ENCODE assay signal across 16 cellular contexts in the genomic region with DNA sequence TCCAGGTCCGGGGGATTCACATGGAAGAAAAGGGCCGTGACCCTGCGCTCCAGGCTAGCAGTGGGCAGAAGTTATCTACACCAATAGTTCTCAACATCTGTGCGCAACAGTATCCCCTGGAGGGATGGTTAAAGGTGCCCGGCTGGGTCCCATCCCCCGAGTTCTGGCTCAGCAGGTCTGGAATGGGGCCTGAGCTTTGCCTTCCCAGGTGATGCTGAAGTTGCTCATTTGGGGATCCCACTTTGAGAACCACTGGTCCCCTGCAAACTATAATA. TPM values are rescaled to one million over a fixed set of nuclear protein-coding genes. Genes with fewer than 3 reads are reported as not detected.
DNase-seq lines count a peak whose midpoint lies in the region; ATAC-seq, FAIRE-seq and TF ChIP-seq lines count a peak whose summit lies in the region.
"Had no signal": no experiment of that assay in that cellular context is flagged by ENCODE, and none has a peak within 500 bp of the region (broad histone marks: within the 10 kb centered on the region; RNA-seq: fewer than 3 reads in every experiment).

No MANE protein-coding gene starts in this region.

- H2BK120ac ChIP-seq in mesendoderm (ENCODE audit: low read depth, low read length): no peak overlapping the region

- FAIRE-seq in HepG2 (lab: Jason Lieb, UNC): no peak
- FAIRE-seq in urothelium cell line (lab: Jason Lieb, UNC): no peak
- FAIRE-seq: islet of Langerhans had no signal

- TF ChIP-seq CTCF in HepG2 (CRISPR knock-in tag; IDR thresholded peaks at IDR 0.05): no peak
- no peak for TF ChIP-seq CTCF in right lobe of liver (IDR thresholded peaks at IDR 0.05)
- no peak for TF ChIP-seq CTCF in activated CD8-positive, alpha-beta T cell treated with anti-CD3 and anti-CD28 coated beads for 36 hours (IDR thresholded peaks at IDR 0.05)
- TF ChIP-seq CTCF in uterus (IDR thresholded peaks at IDR 0.05): no peak

- POLR2A ChIA-PET in HepG2 (lab: Yijun Ruan, JAX): no interaction called here
- POLR2A ChIA-PET in activated CD8-positive, alpha-beta T cell treated with anti-CD3 and anti-CD28 coated beads for 36 hours (lab: Charles Lee): interaction anchor here (0.9 to 1.4 kb wide), 4 partner anchors 9 to 28 kb away, joined by 4 to 5 read pairs (median 4); no protein-coding TSS in a partner anchor

- CTCF ChIA-PET in HepG2 (lab: Yijun Ruan, JAX; ENCODE audit: low intra/inter-chr PET ratio, low total read pairs): no interaction called here
- CTCF ChIA-PET in activated CD8-positive, alpha-beta T cell treated with anti-CD3 and anti-CD28 coated beads for 36 hours (lab: Charles Lee): interaction anchor here (1.5 to 3.1 kb wide), 6 partner anchors 12 to 65 kb away, joined by 7 to 24 read pairs (median 14); no protein-coding TSS in a partner anchor

- H3K23ac ChIP-seq in mesendoderm (ENCODE audit: low read length): no peak overlapping the region

- no peaks in the 10 kb centered on the region for H3K36me3 ChIP-seq in HepG2 (replicated peaks in 1 of 2; ENCODE audit: control insufficient read depth in 1 of 2, insufficient read depth in 2 of 2, low read length in 2 of 2)
- peaks cover 0 to 4% (median 0%) of the 10 kb centered on the region in 4 donors for H3K36me3 ChIP-seq in right lobe of liver
- no peaks in the 10 kb centered on the region for H3K36me3 ChIP-seq in mesendoderm (ENCODE audit: control insufficient read depth, insufficient read depth, low read length)
- H3K36me3 ChIP-seq in uterus: no peaks in the 10 kb centered on the region
- H3K36me3 ChIP-seq: colonic mucosa had no signal

- H3K56ac ChIP-seq in mesendoderm (ENCODE audit: low read length): peak overlapping the region; percentile 56

- H3K36me3 Mint-ChIP-seq in activated CD8-positive, alpha-beta T cell treated with anti-CD3 and anti-CD28 coated beads for 36 hours (ENCODE audit: low read depth): peaks cover 66% of the 10 kb centered on the region
- H3K36me3 Mint-ChIP-seq in stimulated activated memory B cell treated with anti-CD40 and anti-IgM and Interleukin-4, amounts not matched to agents 10 μg/mL and 1 μg/mL and 100 μg/mL, for 72 hours: peaks cover 40% of the 10 kb centered on the region

- ATAC-seq in HepG2 (no peak), right lobe of liver (no peak), HG02970 (IDR thresholded peaks at IDR 0.05; ENCODE audit: low FRiP score, unreplicated experiment) (no peak)
- no peak for ATAC-seq in activated CD8-positive, alpha-beta T cell treated with anti-CD3 and anti-CD28 coated beads for 36 hours
- no peak for ATAC-seq in stimulated activated memory B cell treated with anti-CD40 and anti-IgM and Interleukin-4, amounts not matched to agents 10 μg/mL and 1 μg/mL and 100 μg/mL, for 72 hours

- H3K27ac ChIP-seq in HepG2 (ENCODE audit: extremely low read length, insufficient read depth, low read length) (no peak overlapping the region), right lobe of liver (no peak overlapping the region), mesendoderm (ENCODE audit: low read depth, low read length) (no peak overlapping the region), uterus (peak overlapping the region; percentile 56 to 88)
- H3K27ac ChIP-seq: colonic mucosa had no signal

- no peak overlapping the region for H2AK5ac ChIP-seq in mesendoderm (ENCODE audit: low read length)

- no peak overlapping the region for H2AFZ ChIP-seq in HepG2 (ENCODE audit: low read length)

- peak overlapping the region; percentile 69 for H3K27ac Mint-ChIP-seq in activated CD8-positive, alpha-beta T cell treated with anti-CD3 and anti-CD28 coated beads for 36 hours
- H3K27ac Mint-ChIP-seq in stimulated activated memory B cell treated with anti-CD40 and anti-IgM and Interleukin-4, amounts not matched to agents 10 μg/mL and 1 μg/mL and 100 μg/mL, for 72 hours: no peak overlapping the region
- H3K27ac Mint-ChIP-seq: CD14-positive monocyte had no signal

- no peak overlapping the region for H2BK5ac ChIP-seq in mesendoderm (ENCODE audit: low read length)

- no peaks in the 10 kb centered on the region for H3K79me2 ChIP-seq in HepG2 (ENCODE audit: insufficient read depth, low read length)
- no peaks in the 10 kb centered on the region for H3K79me2 ChIP-seq in mesendoderm (ENCODE audit: control insufficient read depth, insufficient read depth, low read length)

- H3K4me3 ChIP-seq in HepG2 (replicated peaks in 1 of 3; ENCODE audit: insufficient read depth in 1 of 3, low read depth in 2 of 3, low read length in 3 of 3) (peak overlapping the region in 1 of 3 experiments; percentile 30; a peak in 1 of 6 replicates), right lobe of liver (no peak overlapping the region), mesendoderm (ENCODE audit: low read length) (no peak overlapping the region), uterus (no peak overlapping the region)
- H3K4me3 ChIP-seq: colonic mucosa had no signal

- TF ChIP-seq EP300 in HepG2 (IDR thresholded peaks at IDR 0.05; ENCODE audit: low read depth in 2 of 2, low read length in 2 of 2): no peak
- no peak for TF ChIP-seq EP300 in HepG2 (CRISPR knock-in tag; IDR thresholded peaks at IDR 0.05; ENCODE audit: borderline replicate concordance)

- intact Hi-C loops in HepG2 (cut with micrococcal nuclease; ENCODE audit: unreplicated experiment): no loop called here
- intact Hi-C loops in right lobe of liver (cut with DNase I): no loop called here
- intact Hi-C loops in activated CD8-positive, alpha-beta T cell treated with anti-CD3 and anti-CD28 coated beads for 36 hours (cut with micrococcal nuclease): loop anchor here (5.0 kb wide), 1 partner anchor 33 kb away; no protein-coding TSS in a partner anchor
- intact Hi-C loops in uterus (cut with DNase I; ENCODE audit: low total_unique reads): no loop called here

- H3K27me3 ChIP-seq in HepG2 (ENCODE audit: control insufficient read depth in 1 of 2, insufficient read depth in 2 of 2, low read length in 2 of 2) (no peaks in the 10 kb centered on the region), right lobe of liver (no peaks in the 10 kb centered on the region), mesendoderm (ENCODE audit: insufficient read depth, low read length, poor library complexity) (no peaks in the 10 kb centered on the region), uterus (no peaks in the 10 kb centered on the region)
- H3K27me3 ChIP-seq: colonic mucosa had no signal

- no peaks in the 10 kb centered on the region for H4K20me1 ChIP-seq in HepG2 (ENCODE audit: insufficient read depth, low read length)

- BruUV-seq in HepG2 (replicated peaks; lab: Mats Ljungman, UMichigan): no TSS peak

- peak overlapping the region; percentile 31 for H3K4me3 Mint-ChIP-seq in activated CD8-positive, alpha-beta T cell treated with anti-CD3 and anti-CD28 coated beads for 36 hours
- H3K4me3 Mint-ChIP-seq in stimulated activated memory B cell treated with anti-CD40 and anti-IgM and Interleukin-4, amounts not matched to agents 10 μg/mL and 1 μg/mL and 100 μg/mL, for 72 hours: no peak overlapping the region
- H3K4me3 Mint-ChIP-seq: CD14-positive monocyte had no signal

- H3K27me3 Mint-ChIP-seq in activated CD8-positive, alpha-beta T cell treated with anti-CD3 and anti-CD28 coated beads for 36 hours: no peaks in the 10 kb centered on the region
- H3K27me3 Mint-ChIP-seq in stimulated activated memory B cell treated with anti-CD40 and anti-IgM and Interleukin-4, amounts not matched to agents 10 μg/mL and 1 μg/mL and 100 μg/mL, for 72 hours: no peaks in the 10 kb centered on the region

- in situ Hi-C loops in HepG2 (cut with HindIII; ENCODE audit: extremely low pct_ligation_motif_present, low pct_unique_long_range_greater_than_20kb): no loop called here

- H3K9ac ChIP-seq in HepG2 (ENCODE audit: insufficient read depth, low read depth, low read length) (no peak overlapping the region), mesendoderm (ENCODE audit: low read length) (peak overlapping the region; percentile 43)

- no peaks in the 10 kb centered on the region for H3K9me3 ChIP-seq in HepG2 (ENCODE audit: low read length)
- H3K9me3 ChIP-seq in right lobe of liver: no peaks in the 10 kb centered on the region
- H3K9me3 ChIP-seq in uterus: no peaks in the 10 kb centered on the region
- H3K9me3 ChIP-seq: colonic mucosa had no signal

- peaks cover 30% of the 10 kb centered on the region for H3K4me1 ChIP-seq in HepG2 (ENCODE audit: insufficient read depth, low read length)
- H3K4me1 ChIP-seq in right lobe of liver: peaks cover 0 to 24% (median 9%) of the 10 kb centered on the region in 4 donors
- H3K4me1 ChIP-seq in mesendoderm (ENCODE audit: control insufficient read depth, low read depth, low read length): peaks cover 23% of the 10 kb centered on the region
- peaks cover 18 to 19% of the 10 kb centered on the region in 2 donors for H3K4me1 ChIP-seq in uterus

- TF ChIP-seq POLR2A in HepG2 (IDR thresholded peaks at IDR 0.05; ENCODE audit: insufficient read depth in 1 of 2, low read depth in 2 of 2, low read length in 2 of 2) (no peak), right lobe of liver (IDR thresholded peaks at IDR 0.05) (no peak), uterus (IDR thresholded peaks at IDR 0.05) (no peak)

- no peaks in the 10 kb centered on the region for H3K79me1 ChIP-seq in mesendoderm (ENCODE audit: low read length)

- peaks cover 75% of the 10 kb centered on the region for H3K4me1 Mint-ChIP-seq in activated CD8-positive, alpha-beta T cell treated with anti-CD3 and anti-CD28 coated beads for 36 hours (ENCODE audit: low read depth)
- H3K4me1 Mint-ChIP-seq in stimulated activated memory B cell treated with anti-CD40 and anti-IgM and Interleukin-4, amounts not matched to agents 10 μg/mL and 1 μg/mL and 100 μg/mL, for 72 hours: peaks cover 52% of the 10 kb centered on the region

- H2BK15ac ChIP-seq in mesendoderm (replicated peaks; ENCODE audit: low read depth): no peak overlapping the region

- H3K4me2 ChIP-seq in HepG2 (ENCODE audit: low read depth, low read length) (peak overlapping the region; percentile 52; the same call in 1 of the 2 replicates), mesendoderm (ENCODE audit: low read length) (no peak overlapping the region)

- DNase-seq in HepG2 (ENCODE audit: low spot score) (no peak), right lobe of liver (no peak), mesendoderm (no peak), uterus (no peak), urothelium cell line (ENCODE audit: low spot score) (no peak)
- DNase-seq in activated CD8-positive, alpha-beta T cell treated with anti-CD3 and anti-CD28 coated beads for 36 hours: no peak
- DNase-seq: activated CD4-positive, alpha-beta T cell treated with anti-CD3 and anti-CD28 coated beads, Interleukin-2, amount 50 U/mL, for 48 hours; KBM-7; NCI-H1930; retina; stimulated activated CD4-positive, alpha-beta T cell treated with anti-CD3 and anti-CD28 coated beads, Interleukin-4, amount 100 ng/mL, for 24 hours had no signal

- H3K4ac ChIP-seq in mesendoderm (ENCODE audit: low read depth, low read length): peak overlapping the region; percentile 61

- peak overlapping the region; percentile 13 for H3K18ac ChIP-seq in mesendoderm (ENCODE audit: low read length)

- H4K8ac ChIP-seq in mesendoderm (ENCODE audit: low read depth, low read length): no peak overlapping the region

- TF ChIP-seq RAD21 in HepG2 (CRISPR knock-in tag; IDR thresholded peaks at IDR 0.05): no peak

- H3K9me3 Mint-ChIP-seq in activated CD8-positive, alpha-beta T cell treated with anti-CD3 and anti-CD28 coated beads for 36 hours: no peaks in the 10 kb centered on the region
- H3K9me3 Mint-ChIP-seq in stimulated activated memory B cell treated with anti-CD40 and anti-IgM and Interleukin-4, amounts not matched to agents 10 μg/mL and 1 μg/mL and 100 μg/mL, for 72 hours: no peaks in the 10 kb centered on the region
- H3K9me3 Mint-ChIP-seq: CD14-positive monocyte had no signal

- WGBS in HepG2 (ENCODE audit: low lambda C conversion rate): 74% methylated on average over 6 of the region's 6 CpGs
- 80% methylated on average over 6 of the region's 6 CpGs for WGBS in right lobe of liver (ENCODE audit: insufficient coverage, low coverage, low lambda C conversion rate, missing lambda C conversion rate)
- no CpG with 5 or more reads among the region's 6 CpGs for WGBS in mesendoderm (ENCODE audit: extremely low coverage, insufficient coverage, low lambda C conversion rate)

- no peak overlapping the region for H4K5ac ChIP-seq in mesendoderm (ENCODE audit: low read length)

RNA-seq across cellular contexts. Expression of gene DNMT3A, which starts 31.1 kb away (rescaled TPM):
- total RNA-seq in HepG2 (2016; rRNA removed; fragmentation: Illumina TruSeq; extraction: Trizol) (29.1 and 39.4 TPM in 2 replicates), right lobe of liver (10 to 100 TPM in 3 of 6 experiments, 1 to 10 TPM in 3; 4.9 to 13.3 (median 9.3) TPM), uterus (10 to 100 TPM in 3 of 4 donors, 1 to 10 TPM in 1; 2.3 to 95.8 (median 29.9) TPM)
- 5.8 and 6.2 TPM in 2 replicates for total RNA-seq in HepG2 (2016; cell fraction: cytosol; rRNA removed; fragmentation: Illumina TruSeq; extraction: Trizol; ENCODE audit: low read depth)
- total RNA-seq in HepG2 (2016; cell fraction: insoluble cytoplasmic fraction; rRNA removed; fragmentation: Illumina TruSeq; extraction: Trizol): 31.7 and 35.2 TPM in 2 replicates
- 15.9 and 18.0 TPM in 2 replicates for total RNA-seq in HepG2 (2016; cell fraction: membrane; rRNA removed; fragmentation: Illumina TruSeq; extraction: Trizol)
- 35.9 and 36.0 TPM in 2 replicates for total RNA-seq in HepG2 (2016; cell fraction: nucleus; rRNA removed; fragmentation: Illumina TruSeq; extraction: Trizol)
- polyA plus RNA-seq in HepG2 (2011; rRNA removed): 14.7 and 16.4 TPM in 2 replicates
- polyA plus RNA-seq in HepG2 (2011; cell fraction: cytosol; rRNA removed): 10.1 and 10.9 TPM in 2 replicates
- 45.7 and 53.5 TPM in 2 replicates for polyA plus RNA-seq in HepG2 (2011; cell fraction: nucleus; rRNA removed)
- polyA plus RNA-seq in HepG2 (2012): 25.9 and 28.5 TPM in 2 replicates
- 4.3 and 5.0 TPM in 2 replicates for polyA plus RNA-seq in HepG2 (2016; cell fraction: cytosol; fragmentation: Illumina TruSeq; extraction: Trizol; ENCODE audit: low read depth)
- 43.9 and 48.4 TPM in 2 replicates for polyA plus RNA-seq in HepG2 (2016; cell fraction: insoluble cytoplasmic fraction; fragmentation: Illumina TruSeq; extraction: Trizol; ENCODE audit: low read depth)
- polyA plus RNA-seq in HepG2 (2016; cell fraction: membrane; fragmentation: Illumina TruSeq; extraction: Trizol; ENCODE audit: low read depth): 10.6 and 11.7 TPM in 2 replicates
- polyA plus RNA-seq in HepG2 (2016; cell fraction: nucleus; fragmentation: Illumina TruSeq; extraction: Trizol; ENCODE audit: insufficient read depth, low read depth): 105 and 111 TPM in 2 replicates
- polyA minus RNA-seq in HepG2 (2011; rRNA and poly(A)+ RNA removed; ENCODE audit: low replicate concordance): 11.0 and 59.1 TPM in 2 replicates
- polyA minus RNA-seq in HepG2 (2011; cell fraction: cytosol; rRNA and poly(A)+ RNA removed): 17.0 and 17.9 TPM in 2 replicates
- polyA minus RNA-seq in HepG2 (2011; cell fraction: nucleus; rRNA and poly(A)+ RNA removed): 33.1 and 38.8 TPM in 2 replicates
- total RNA-seq in activated CD8-positive, alpha-beta T cell treated with anti-CD3 and anti-CD28 coated beads for 36 hours: 10 to 100 TPM; 84.8 to 97.8 TPM
- polyA plus RNA-seq in mesendoderm (2013, experiment 1 of 2): 50.9 TPM
- 53.0 TPM for polyA plus RNA-seq in mesendoderm (2013, experiment 2 of 2)

Comparison
In these comparisons a context has a peak if more than half of its experiments do, and no peak if none do; other contexts are left out.
1. H3K27ac ChIP-seq: peak in uterus (2 of 2); none in HepG2 (single experiment), right lobe of liver (0 of 3) and mesendoderm (single experiment).